ENCODE assay signal across 27 cellular contexts in the genomic region with DNA sequence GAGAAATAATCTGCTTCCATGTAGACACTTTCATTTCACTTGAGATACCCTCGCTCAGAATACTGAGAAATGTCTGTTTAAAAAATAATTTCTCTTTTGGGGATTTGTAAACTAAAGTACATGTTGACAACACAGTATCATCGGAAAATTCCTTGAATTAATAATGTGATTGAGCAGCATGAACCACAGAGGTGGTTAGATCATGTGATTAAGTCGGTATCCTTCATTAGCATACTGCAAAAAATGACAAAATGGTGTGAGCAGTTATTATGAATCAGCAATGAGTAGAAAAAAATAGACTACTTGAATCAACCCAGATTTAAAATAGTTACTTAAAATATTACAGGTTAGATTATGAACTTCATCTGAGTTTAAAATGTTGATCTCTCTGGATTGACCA.
"Had no signal": no experiment of that assay in that cellular context is flagged by ENCODE, and none has a peak within 500 bp of the region (broad histone marks: within the 10 kb centered on the region; RNA-seq: fewer than 3 reads in every experiment).

No MANE protein-coding gene starts in this region.

- FAIRE-seq: endometrium, islet of Langerhans, keratinocyte had no signal

- H3K4me1 ChIP-seq: esophagus squamous epithelium, gastrocnemius medialis, heart right ventricle, left lung, lower lobe of right lung had no signal

- ATAC-seq: effector memory CD8-positive, alpha-beta T cell; esophagus mucosa; gastrocnemius medialis; heart right ventricle; left cardiac atrium; left lung; left ventricle myocardium superior; lower lobe of right lung; mucosa of descending colon had no signal

- H3K4me1 Mint-ChIP-seq: endodermal cell, mesothelial cell of epicardium, naive B cell had no signal

- H3K4me3 Mint-ChIP-seq: dendritic cell treated with granulocyte-macrophage colony-stimulating factor and Interleukin-4, amounts not matched to agents 40 ng/mL and 50 ng/mL, for 4 days; effector memory CD8-positive, alpha-beta T cell; endodermal cell; mesothelial cell of epicardium; naive B cell had no signal

- H3K9me3 Mint-ChIP-seq: dendritic cell treated with granulocyte-macrophage colony-stimulating factor and Interleukin-4, amounts not matched to agents 40 ng/mL and 50 ng/mL, for 4 days; effector memory CD8-positive, alpha-beta T cell; naive B cell had no signal

- H3K27me3 Mint-ChIP-seq: dendritic cell treated with granulocyte-macrophage colony-stimulating factor and Interleukin-4, amounts not matched to agents 40 ng/mL and 50 ng/mL, for 4 days; effector memory CD8-positive, alpha-beta T cell; naive B cell had no signal

- H3K27ac ChIP-seq: coronary artery, epithelial cell of prostate, esophagus squamous epithelium, gastrocnemius medialis, heart right ventricle, left lung, lower lobe of right lung had no signal

- H3K9me3 ChIP-seq: esophagus squamous epithelium, gastrocnemius medialis, heart right ventricle, left lung, lower lobe of right lung, mucosa of descending colon had no signal

- H3K27ac Mint-ChIP-seq: dendritic cell treated with granulocyte-macrophage colony-stimulating factor and Interleukin-4, amounts not matched to agents 40 ng/mL and 50 ng/mL, for 4 days; effector memory CD8-positive, alpha-beta T cell; endodermal cell; mesothelial cell of epicardium had no signal

- DNase-seq: effector CD8-positive, alpha-beta T cell; effector memory CD8-positive, alpha-beta T cell; endodermal cell; erythroblast; esophagus squamous epithelium; foreskin fibroblast; foreskin melanocyte; gastrocnemius medialis; glutamatergic neuron; head of caudate nucleus; heart right ventricle; hippocampal formation; left cardiac atrium; left lung; left ventricle myocardium superior; lower lobe of right lung; mesenchymal stem cell; mucosa of descending colon; naive B cell had no signal

- H3K4me3 ChIP-seq: coronary artery, esophagus squamous epithelium, gastrocnemius medialis, heart right ventricle, left lung, lower lobe of right lung, mucosa of descending colon had no signal

- H3K27me3 ChIP-seq: esophagus squamous epithelium, gastrocnemius medialis had no signal
